Comparison of ENCODE assay signal across 31 cellular contexts in the genomic region with DNA sequence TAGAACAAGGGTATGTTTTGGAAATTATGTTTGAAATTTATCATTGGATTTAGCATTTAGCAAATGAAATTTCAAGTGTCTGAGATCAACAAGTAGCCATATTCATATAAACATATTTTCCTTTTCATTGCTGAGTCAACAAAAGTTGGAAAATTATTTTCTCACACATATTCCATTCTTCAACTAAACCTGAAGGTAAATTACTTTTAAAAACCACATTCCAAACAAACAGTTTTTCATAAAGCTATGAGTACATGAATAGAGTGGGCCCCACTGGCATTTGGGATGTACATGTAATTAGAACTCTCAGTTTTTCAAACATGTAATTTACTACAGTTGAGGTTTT.
"Had no signal": no experiment of that assay in that cellular context is flagged by ENCODE, and none has a peak within 500 bp of the region (broad histone marks: within the 10 kb centered on the region; RNA-seq: fewer than 3 reads in every experiment).

No MANE protein-coding gene starts in this region.

- H3K27ac ChIP-seq: body of pancreas, colonic mucosa, epithelial cell of prostate, foreskin keratinocyte, gastroesophageal sphincter, heart right ventricle had no signal

- H3K9me3 Mint-ChIP-seq: activated CD4-positive, alpha-beta memory T cell treated with anti-CD3 and anti-CD28 coated beads for 36 hours; activated CD4-positive, alpha-beta T cell treated with anti-CD3 and anti-CD28 coated beads, Interleukin-2, amount 10 ng/mL, durations not matched to agents 24 days and 14 days; activated naive CD4-positive, alpha-beta T cell treated with anti-CD3 and anti-CD28 coated beads for 36 hours; activated naive CD4-positive, alpha-beta T cell treated with anti-CD3 and anti-CD28 coated beads, Interleukin-2, amount 50 U/mL, for 24 hours; activated naive CD8-positive, alpha-beta T cell treated with anti-CD3 and anti-CD28 coated beads for 36 hours; activated naive CD8-positive, alpha-beta T cell treated with anti-CD3 and anti-CD28 coated beads, Interleukin-2, amount 50 U/mL, for 24 hours; activated T-helper 1 cell treated with anti-CD3 and anti-CD28 coated beads, Interleukin-12 subunit alpha, Interleukin-12 subunit beta, Interleukin-2, Interleukin-4 antibody, amounts not matched to agents 30 ng/mL and 10 ng/mL and 1 ng/mL, durations not matched to agents 14 hours and 24 hours and 36 hours; activated T-helper 2 cell treated with anti-CD3 and anti-CD28 coated beads, Interferon-gamma antibody, Interleukin-2, Interleukin-4, amounts not matched to agents 10 μg/mL and 5 μg/mL and 100 μg/mL, durations not matched to agents 14 hours and 24 hours and 36 hours had no signal

- ATAC-seq: activated CD4-positive, alpha-beta T cell treated with anti-CD3 and anti-CD28 coated beads for 36 hours; activated CD8-positive, alpha-beta memory T cell treated with anti-CD3 and anti-CD28 coated beads, Interleukin-2, amount 10 ng/mL, durations not matched to agents 7 days and 5 days; activated CD8-positive, alpha-beta T cell treated with anti-CD3 and anti-CD28 coated beads, Interleukin-2, amount 10 ng/mL, durations not matched to agents 7 days and 5 days; activated naive CD8-positive, alpha-beta T cell treated with anti-CD3 and anti-CD28 coated beads, Interleukin-2, amount 50 U/mL, for 24 hours; body of pancreas; foreskin keratinocyte; gastroesophageal sphincter; heart right ventricle had no signal

- H3K36me3 ChIP-seq: adrenal gland, colonic mucosa, gastroesophageal sphincter, heart right ventricle had no signal

- H3K27ac Mint-ChIP-seq: activated CD4-positive, alpha-beta memory T cell treated with anti-CD3 and anti-CD28 coated beads for 36 hours; activated CD4-positive, alpha-beta T cell treated with anti-CD3 and anti-CD28 coated beads for 36 hours; activated CD4-positive, alpha-beta T cell treated with anti-CD3 and anti-CD28 coated beads, Interleukin-2, amount 10 ng/mL, durations not matched to agents 24 days and 14 days; activated CD8-positive, alpha-beta memory T cell treated with anti-CD3 and anti-CD28 coated beads, Interleukin-2, amount 10 ng/mL, durations not matched to agents 7 days and 5 days; activated CD8-positive, alpha-beta T cell treated with anti-CD3 and anti-CD28 coated beads, Interleukin-2, amount 10 ng/mL, durations not matched to agents 7 days and 5 days; activated naive CD4-positive, alpha-beta T cell treated with anti-CD3 and anti-CD28 coated beads for 36 hours; activated naive CD4-positive, alpha-beta T cell treated with anti-CD3 and anti-CD28 coated beads, Interleukin-2, amount 50 U/mL, for 24 hours; activated naive CD8-positive, alpha-beta T cell treated with anti-CD3 and anti-CD28 coated beads for 36 hours; activated naive CD8-positive, alpha-beta T cell treated with anti-CD3 and anti-CD28 coated beads, Interleukin-2, amount 50 U/mL, for 24 hours; activated T-helper 1 cell treated with anti-CD3 and anti-CD28 coated beads, Interleukin-12 subunit alpha, Interleukin-12 subunit beta, Interleukin-2, Interleukin-4 antibody, amounts not matched to agents 30 ng/mL and 10 ng/mL and 1 ng/mL, durations not matched to agents 14 hours and 24 hours and 36 hours; activated T-helper 2 cell treated with anti-CD3 and anti-CD28 coated beads, Interferon-gamma antibody, Interleukin-2, Interleukin-4, amounts not matched to agents 10 μg/mL and 5 μg/mL and 100 μg/mL, durations not matched to agents 14 hours and 24 hours and 36 hours had no signal

- H3K27me3 Mint-ChIP-seq: activated CD4-positive, alpha-beta memory T cell treated with anti-CD3 and anti-CD28 coated beads for 36 hours; activated naive CD4-positive, alpha-beta T cell treated with anti-CD3 and anti-CD28 coated beads, Interleukin-2, amount 50 U/mL, for 24 hours; activated naive CD8-positive, alpha-beta T cell treated with anti-CD3 and anti-CD28 coated beads for 36 hours; activated naive CD8-positive, alpha-beta T cell treated with anti-CD3 and anti-CD28 coated beads, Interleukin-2, amount 50 U/mL, for 24 hours had no signal

- H3K4me3 ChIP-seq: adrenal gland, body of pancreas, colonic mucosa, gastroesophageal sphincter, heart right ventricle had no signal

- FAIRE-seq: endometrium had no signal

- H3K27me3 ChIP-seq: adrenal gland, body of pancreas, colonic mucosa, foreskin keratinocyte, gastroesophageal sphincter, heart right ventricle had no signal

- H3K9me3 ChIP-seq: adrenal gland, colonic mucosa, gastroesophageal sphincter, heart right ventricle had no signal

- H3K4me1 Mint-ChIP-seq: activated CD4-positive, alpha-beta T cell treated with anti-CD3 and anti-CD28 coated beads for 36 hours; activated CD4-positive, alpha-beta T cell treated with anti-CD3 and anti-CD28 coated beads, Interleukin-2, amount 10 ng/mL, durations not matched to agents 24 days and 14 days; activated CD8-positive, alpha-beta memory T cell treated with anti-CD3 and anti-CD28 coated beads, Interleukin-2, amount 10 ng/mL, durations not matched to agents 7 days and 5 days; activated naive CD4-positive, alpha-beta T cell treated with anti-CD3 and anti-CD28 coated beads, Interleukin-2, amount 50 U/mL, for 24 hours; activated naive CD8-positive, alpha-beta T cell treated with anti-CD3 and anti-CD28 coated beads for 36 hours; activated naive CD8-positive, alpha-beta T cell treated with anti-CD3 and anti-CD28 coated beads, Interleukin-2, amount 50 U/mL, for 24 hours had no signal

- DNase-seq: activated CD4-positive, alpha-beta memory T cell treated with anti-CD3 and anti-CD28 coated beads for 36 hours; activated CD4-positive, alpha-beta T cell treated with anti-CD3 and anti-CD28 coated beads for 36 hours; activated CD4-positive, alpha-beta T cell treated with anti-CD3 and anti-CD28 coated beads, Interleukin-2, amount 10 ng/mL, durations not matched to agents 24 days and 14 days; activated CD4-positive, CD25-positive, alpha-beta regulatory T cell; activated CD4-positive, CD25-positive, alpha-beta regulatory T cell treated with anti-CD3 and anti-CD28 coated beads, Interleukin-2, amount 50 U/mL, for 72 hours; activated CD8-positive, alpha-beta memory T cell treated with anti-CD3 and anti-CD28 coated beads, Interleukin-2, amount 10 ng/mL, durations not matched to agents 7 days and 5 days; activated CD8-positive, alpha-beta memory T cell treated with anti-CD3 and anti-CD28 coated beads, Interleukin-2, amount 50 U/mL, for 4 hours; activated CD8-positive, alpha-beta T cell treated with anti-CD3 and anti-CD28 coated beads, Interleukin-2, amount 10 ng/mL, durations not matched to agents 7 days and 5 days; activated effector memory CD4-positive, alpha-beta T cell treated with anti-CD3 and anti-CD28 coated beads, Interleukin-2, amount 50 U/mL, for 16 hours; activated naive CD4-positive, alpha-beta T cell treated with anti-CD3 and anti-CD28 coated beads for 36 hours; activated naive CD8-positive, alpha-beta T cell treated with anti-CD3 and anti-CD28 coated beads for 36 hours; activated naive CD8-positive, alpha-beta T cell treated with anti-CD3 and anti-CD28 coated beads, Interleukin-2, amount 50 U/mL, for 24 hours; activated T-cell treated with anti-CD3 and anti-CD28 coated beads, Interleukin-2, amount 50 U/mL, for 1 hour; activated T-cell treated with anti-CD3 and anti-CD28 coated beads, Interleukin-2, amount 50 U/mL, for 48 hours; adrenal gland; amygdala; aorta; body of pancreas; central memory CD4-positive, alpha-beta T cell; cerebellar nuclear complex; colonic mucosa; effector CD8-positive, alpha-beta T cell; foreskin keratinocyte; heart right ventricle; T-helper 2 cell had no signal

- H3K4me1 ChIP-seq: body of pancreas, colonic mucosa, gastroesophageal sphincter had no signal

- H3K36me3 Mint-ChIP-seq: activated CD4-positive, alpha-beta memory T cell treated with anti-CD3 and anti-CD28 coated beads for 36 hours; activated naive CD4-positive, alpha-beta T cell treated with anti-CD3 and anti-CD28 coated beads, Interleukin-2, amount 50 U/mL, for 24 hours; activated naive CD8-positive, alpha-beta T cell treated with anti-CD3 and anti-CD28 coated beads for 36 hours had no signal

- H3K4me3 Mint-ChIP-seq: activated CD4-positive, alpha-beta memory T cell treated with anti-CD3 and anti-CD28 coated beads for 36 hours; activated CD4-positive, alpha-beta T cell treated with anti-CD3 and anti-CD28 coated beads for 36 hours; activated CD4-positive, alpha-beta T cell treated with anti-CD3 and anti-CD28 coated beads, Interleukin-2, amount 10 ng/mL, durations not matched to agents 24 days and 14 days; activated CD8-positive, alpha-beta memory T cell treated with anti-CD3 and anti-CD28 coated beads, Interleukin-2, amount 10 ng/mL, durations not matched to agents 7 days and 5 days; activated CD8-positive, alpha-beta T cell treated with anti-CD3 and anti-CD28 coated beads, Interleukin-2, amount 10 ng/mL, durations not matched to agents 7 days and 5 days; activated naive CD4-positive, alpha-beta T cell treated with anti-CD3 and anti-CD28 coated beads for 36 hours; activated naive CD4-positive, alpha-beta T cell treated with anti-CD3 and anti-CD28 coated beads, Interleukin-2, amount 50 U/mL, for 24 hours; activated naive CD8-positive, alpha-beta T cell treated with anti-CD3 and anti-CD28 coated beads for 36 hours; activated naive CD8-positive, alpha-beta T cell treated with anti-CD3 and anti-CD28 coated beads, Interleukin-2, amount 50 U/mL, for 24 hours; activated T-helper 1 cell treated with anti-CD3 and anti-CD28 coated beads, Interleukin-12 subunit alpha, Interleukin-12 subunit beta, Interleukin-2, Interleukin-4 antibody, amounts not matched to agents 30 ng/mL and 10 ng/mL and 1 ng/mL, durations not matched to agents 14 hours and 24 hours and 36 hours had no signal
